Comparison of ENCODE assay signal across 24 cellular contexts in the genomic region with DNA sequence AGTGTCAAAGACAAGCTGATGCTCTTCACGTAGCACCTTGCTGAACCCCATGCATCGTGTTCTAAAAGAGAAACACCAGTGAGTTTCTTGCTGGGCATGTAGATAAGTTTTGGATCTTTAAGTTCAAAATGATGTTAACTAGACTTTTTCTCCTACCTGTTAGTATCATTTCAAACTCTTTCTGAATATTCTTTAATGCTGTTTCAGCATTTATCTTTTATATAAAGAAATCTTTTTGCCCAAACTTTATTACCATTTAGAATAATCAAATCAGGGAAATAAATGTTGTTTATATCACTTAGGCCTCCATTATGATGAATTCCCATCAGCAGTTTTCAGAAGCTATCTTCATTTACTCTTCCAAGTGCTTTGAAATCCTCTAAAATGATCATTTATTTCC.
"Had no signal": no experiment of that assay in that cellular context is flagged by ENCODE, and none has a peak within 500 bp of the region (broad histone marks: within the 10 kb centered on the region; RNA-seq: fewer than 3 reads in every experiment).

No MANE protein-coding gene starts in this region.

- FAIRE-seq: colon, endothelial cell of umbilical vein, islet of Langerhans, keratinocyte had no signal

- H3K4me1 Mint-ChIP-seq: mesothelial cell of epicardium, naive B cell had no signal

- H3K27ac Mint-ChIP-seq: mesothelial cell of epicardium, naive B cell had no signal

- H3K36me3 Mint-ChIP-seq: mesothelial cell of epicardium, naive B cell had no signal

- H3K4me1 ChIP-seq: esophagus muscularis mucosa, foreskin keratinocyte, gastrocnemius medialis, heart right ventricle, left lung, lower lobe of right lung had no signal

- H3K9me3 ChIP-seq: esophagus muscularis mucosa, gastrocnemius medialis, left lung, lower lobe of right lung, mucosa of descending colon had no signal

- DNase-seq: dermis blood vessel endothelial cell; dorsolateral prefrontal cortex; effector CD4-positive, alpha-beta T cell; effector memory CD4-positive, alpha-beta T cell; foreskin keratinocyte; gastrocnemius medialis; glutamatergic neuron; head of caudate nucleus; heart right ventricle; hippocampal formation; left cardiac atrium; left lung; left ventricle myocardium superior; lower lobe of right lung; mesenchymal stem cell; mucosa of descending colon; naive B cell had no signal

- H3K27me3 ChIP-seq: esophagus muscularis mucosa, foreskin keratinocyte, gastrocnemius medialis, heart right ventricle, left lung had no signal

- H3K4me3 ChIP-seq: coronary artery, dorsolateral prefrontal cortex, esophagus muscularis mucosa, gastrocnemius medialis, heart right ventricle, left lung, lower lobe of right lung, mucosa of descending colon had no signal

- H3K4me3 Mint-ChIP-seq: mesothelial cell of epicardium, naive B cell had no signal

- H3K27ac ChIP-seq: coronary artery, dorsolateral prefrontal cortex, esophagus muscularis mucosa, foreskin keratinocyte, gastrocnemius medialis, heart right ventricle, left lung, lower lobe of right lung had no signal

- H3K36me3 ChIP-seq: esophagus muscularis mucosa, gastrocnemius medialis, heart right ventricle, left lung, lower lobe of right lung had no signal

- H3K27me3 Mint-ChIP-seq: naive B cell had no signal

- ATAC-seq: foreskin keratinocyte, gastrocnemius medialis, heart right ventricle, left cardiac atrium, left lung, left ventricle myocardium superior, lower lobe of right lung, mucosa of descending colon had no signal
